Comparison of ENCODE assay signal across 8 cellular contexts in the genomic region with DNA sequence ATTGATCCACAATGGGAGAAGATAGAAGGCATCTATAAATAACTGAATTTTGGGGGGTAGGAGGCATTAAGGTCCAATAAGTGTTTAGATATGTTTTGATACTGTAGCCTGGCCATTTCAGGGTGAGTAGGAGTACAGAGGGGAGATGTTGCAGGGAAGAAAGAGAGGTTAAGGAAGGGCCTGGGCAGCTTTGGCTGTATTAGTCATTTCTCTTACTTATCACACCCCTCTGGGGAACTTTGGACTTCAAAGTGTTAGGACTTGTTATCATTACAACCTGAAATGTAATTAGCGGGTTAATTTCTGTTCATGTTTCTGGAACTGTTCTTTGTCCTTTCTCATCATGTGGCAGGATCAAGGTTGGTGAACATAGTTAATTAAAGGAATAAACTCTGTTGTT. TPM values are rescaled to one million over a fixed set of nuclear protein-coding genes. Genes with fewer than 3 reads are reported as not detected.
A peak's percentile ranks its signal among the peaks of the same experiment; 100 is the strongest.
DNase-seq lines count a peak whose midpoint lies in the region; TF ChIP-seq lines count a peak whose summit lies in the region.

No MANE protein-coding gene starts in this region.

- CTCF ChIA-PET in activated naive CD4-positive, alpha-beta T cell treated with anti-CD3 and anti-CD28 coated beads for 36 hours (lab: Charles Lee), result interaction anchor here (0.7 kb wide), 1 partner anchor 45 kb away, joined by 3 read pairs; no protein-coding TSS in a partner anchor

- no peaks in the 10 kb centered on the region for H3K27me3 ChIP-seq in ascending aorta
- no peaks in the 10 kb centered on the region for H3K27me3 ChIP-seq in mesendoderm (ENCODE audit: insufficient read depth, low read length, poor library complexity)
- H3K27me3 ChIP-seq in tibial nerve, result no peaks in the 10 kb centered on the region

- H2AK5ac ChIP-seq in mesendoderm (ENCODE audit: low read length), result no peak overlapping the region

- TF ChIP-seq CTCF in ascending aorta (IDR thresholded peaks at IDR 0.05) (no peak), tibial nerve (IDR thresholded peaks at IDR 0.05) (no peak)

- no peak overlapping the region for H3K56ac ChIP-seq in mesendoderm (ENCODE audit: low read length)

- peaks cover 14% of the 10 kb centered on the region for H3K36me3 Mint-ChIP-seq in activated naive CD4-positive, alpha-beta T cell treated with anti-CD3 and anti-CD28 coated beads for 36 hours (ENCODE audit: low read depth)

- intact Hi-C loops in activated naive CD4-positive, alpha-beta T cell treated with anti-CD3 and anti-CD28 coated beads for 36 hours (cut with micrococcal nuclease), result no loop called here
- intact Hi-C loops in ascending aorta (cut with DNase I), result no loop called here

- peaks cover 28 to 62% of the 10 kb centered on the region in 2 donors for H3K4me1 ChIP-seq in ascending aorta
- peaks cover 14% of the 10 kb centered on the region for H3K4me1 ChIP-seq in mesendoderm (ENCODE audit: control insufficient read depth, low read depth, low read length)
- H3K4me1 ChIP-seq in tibial nerve, result peaks cover 0 to 79% (median 67%) of the 10 kb centered on the region in 4 donors

- no CpG with 5 or more reads among the region's 1 CpG for whole genome bisulfite sequencing in mesendoderm (ENCODE audit: extremely low coverage, insufficient coverage, low lambda C conversion rate)
- 75 to 77% methylated on average over 1 of the region's 1 CpG for WGBS in tibial nerve, 2 donors

- H4K8ac ChIP-seq in mesendoderm (ENCODE audit: low read depth, low read length), result no peak overlapping the region

- H3K27me3 Mint-ChIP-seq in activated naive CD4-positive, alpha-beta T cell treated with anti-CD3 and anti-CD28 coated beads for 36 hours (ENCODE audit: low read depth), result no peaks in the 10 kb centered on the region

- no peak for TF ChIP-seq EP300 in tibial nerve (IDR thresholded peaks at IDR 0.05)

- no peak overlapping the region for H3K4me3 Mint-ChIP-seq in activated naive CD4-positive, alpha-beta T cell treated with anti-CD3 and anti-CD28 coated beads for 36 hours

- H3K27ac ChIP-seq in ascending aorta (peak overlapping the region; percentile 75), mesendoderm (ENCODE audit: low read depth, low read length) (peak overlapping the region; percentile 8), tibial nerve (peak overlapping the region in 3 of 4 donors; percentile 58 to 80 (median 77))

- H3K79me1 ChIP-seq in mesendoderm (ENCODE audit: low read length), result no peaks in the 10 kb centered on the region

- TF ChIP-seq POLR2A in tibial nerve (IDR thresholded peaks at IDR 0.05), result no peak

- H3K9me3 Mint-ChIP-seq in activated naive CD4-positive, alpha-beta T cell treated with anti-CD3 and anti-CD28 coated beads for 36 hours, result no peaks in the 10 kb centered on the region

- H3K9me3 ChIP-seq in ascending aorta (no peaks in the 10 kb centered on the region), tibial nerve (no peaks in the 10 kb centered on the region)

- no peak overlapping the region for H3K9ac ChIP-seq in mesendoderm (ENCODE audit: low read length)

- no peak overlapping the region for H4K5ac ChIP-seq in mesendoderm (ENCODE audit: low read length)

- no peaks in the 10 kb centered on the region for H3K79me2 ChIP-seq in mesendoderm (ENCODE audit: control insufficient read depth, insufficient read depth, low read length)

- no peaks in the 10 kb centered on the region for H3K36me3 ChIP-seq in ascending aorta
- H3K36me3 ChIP-seq in mesendoderm (ENCODE audit: control insufficient read depth, insufficient read depth, low read length), result no peaks in the 10 kb centered on the region
- H3K36me3 ChIP-seq in tibial nerve, result no peaks in the 10 kb centered on the region

- peak overlapping the region; percentile 51 for H3K27ac Mint-ChIP-seq in activated naive CD4-positive, alpha-beta T cell treated with anti-CD3 and anti-CD28 coated beads for 36 hours

- peaks cover 81% of the 10 kb centered on the region for H3K4me1 Mint-ChIP-seq in activated naive CD4-positive, alpha-beta T cell treated with anti-CD3 and anti-CD28 coated beads for 36 hours (ENCODE audit: low read depth)

- no peak for DNase-seq in activated naive CD4-positive, alpha-beta T cell treated with anti-CD3 and anti-CD28 coated beads for 36 hours
- DNase-seq in activated naive CD4-positive, alpha-beta T cell (lab: John Stamatoyannopoulos, UW), result no peak
- DNase-seq in ascending aorta (ENCODE audit: low spot score in 2 of 2) (no peak), mesendoderm (no peak), tibial nerve (ENCODE audit: low spot score in 2 of 2) (no peak), GDM1 (lab: John Stamatoyannopoulos, UW) (no peak), AG20443 (ENCODE audit: low spot score) (no peak), GM19238 (ENCODE audit: insufficient read length, low spot score) (no peak)

- no peak overlapping the region for H3K23ac ChIP-seq in mesendoderm (ENCODE audit: low read length)

- H2BK120ac ChIP-seq in mesendoderm (ENCODE audit: low read depth, low read length), result no peak overlapping the region

- no peak overlapping the region for H3K4me3 ChIP-seq in ascending aorta
- no peak overlapping the region for H3K4me3 ChIP-seq in mesendoderm (ENCODE audit: low read length)
- H3K4me3 ChIP-seq in tibial nerve, result no peak overlapping the region

- H3K18ac ChIP-seq in mesendoderm (ENCODE audit: low read length), result no peak overlapping the region

- H3K4ac ChIP-seq in mesendoderm (ENCODE audit: low read depth, low read length), result no peak overlapping the region

- no peak overlapping the region for H2BK5ac ChIP-seq in mesendoderm (ENCODE audit: low read length)

- H3K4me2 ChIP-seq in mesendoderm (ENCODE audit: low read length), result no peak overlapping the region

- H2BK15ac ChIP-seq in mesendoderm (replicated peaks; ENCODE audit: low read depth), result no peak overlapping the region

RNA-seq across cellular contexts. Expression of gene SUSD6, which starts 40.3 kb away (rescaled TPM):
- 10 to 100 TPM; 66.6 to 69.7 TPM for total RNA-seq in activated naive CD4-positive, alpha-beta T cell treated with anti-CD3 and anti-CD28 coated beads for 36 hours
- total RNA-seq in ascending aorta (23.3 TPM), tibial nerve (10 to 100 TPM; 54.4 to 66.3 (median 57.7) TPM)
- polyA plus RNA-seq in mesendoderm (2013, experiment 1 of 2), result 2.9 TPM
- 2.6 TPM for polyA plus RNA-seq in mesendoderm (2013, experiment 2 of 2)

Comparison
In these comparisons a context has a peak if more than half of its experiments do, and no peak if none do; other contexts are left out.
1. H3K27ac ChIP-seq: peak in every context shown above with its lines; median percentile 77 in tibial nerve; 75 in ascending aorta; 8 in mesendoderm.